Comparison of ENCODE assay signal across 8 cellular contexts in genomic region chr7:70694909-70695803, GRCh38.
A peak's percentile ranks its signal among the peaks of the same experiment; 100 is the strongest.
DNase-seq lines count a peak whose midpoint lies in the region; ATAC-seq, FAIRE-seq and TF ChIP-seq lines count a peak whose summit lies in the region.

No MANE protein-coding gene starts in this region.

- FAIRE-seq in astrocyte (lab: Jason Lieb, UNC) (peak; percentile 13), keratinocyte (lab: Jason Lieb, UNC) (no peak)

- dilution Hi-C loops in keratinocyte (cut with MboI; ENCODE audit: extremely low pct_ligation_motif_present, low sequenced_read_pairs), result loop anchor here (5.0 kb wide), 1 partner anchor 98 kb away; no protein-coding TSS in a partner anchor

- DNase-seq in astrocyte (ENCODE audit: low read depth), result no peak
- DNase-seq in keratinocyte (ENCODE audit: low read depth, low spot score), result no peak
- DNase-seq in HK-2 (ENCODE audit: unreplicated experiment), result no peak
- no peak for DNase-seq in cortex of kidney (lab: John Stamatoyannopoulos, UW)
- no peak for DNase-seq in NCI-H1930 (lab: John Stamatoyannopoulos, UW)

- H3K9me1 ChIP-seq in keratinocyte (ENCODE audit: control insufficient read depth, extremely low read depth, insufficient read depth, low read length), result no peaks in the 10 kb centered on the region

- H3K27ac ChIP-seq in astrocyte (ENCODE audit: low read depth, low read length) (peak overlapping the region; percentile 83), keratinocyte (ENCODE audit: control insufficient read depth, insufficient read depth, low read length) (peak overlapping the region; percentile 78), subcutaneous abdominal adipose tissue (ENCODE audit: low read depth, low read length) (no peak overlapping the region)

- H4K20me1 ChIP-seq in astrocyte (ENCODE audit: insufficient read depth, low read length) (peaks cover 40% of the 10 kb centered on the region), keratinocyte (ENCODE audit: control insufficient read depth, extremely low read depth, insufficient read depth, low read length) (no peaks in the 10 kb centered on the region)

- H3K36me3 ChIP-seq in astrocyte (ENCODE audit: insufficient read depth, low read length) (peaks cover 5% of the 10 kb centered on the region), keratinocyte (ENCODE audit: control insufficient read depth in 2 of 2, extremely low read depth in 1 of 2, insufficient read depth in 2 of 2, low read length in 2 of 2) (peaks cover 4 to 9% of the 10 kb centered on the region in 2 experiments), subcutaneous abdominal adipose tissue (ENCODE audit: control insufficient read depth in 5 of 5, insufficient read depth in 5 of 5, low read length in 5 of 5) (no peaks in the 10 kb centered on the region)

- no peaks in the 10 kb centered on the region for H3K9me3 Mint-ChIP-seq in astrocyte (ENCODE audit: unreplicated experiment)

- peak overlapping the region; percentile 89 for H3K4me3 ChIP-seq in GM08714 (ENCODE audit: low read length)
- H3K4me3 ChIP-seq in astrocyte (ENCODE audit: insufficient read depth, low read depth, low read length), result peak overlapping the region; percentile 78
- peak overlapping the region; percentile 87 to 97 (median 87) for H3K4me3 ChIP-seq in keratinocyte (ENCODE audit: control insufficient read depth in 2 of 3, extremely low read depth in 1 of 3, insufficient read depth in 2 of 3, low read depth in 1 of 3, low read length in 3 of 3)
- H3K4me3 ChIP-seq in subcutaneous abdominal adipose tissue (ENCODE audit: low read depth in 1 of 5, low read length in 5 of 5), result peak overlapping the region; percentile 68 to 83 (median 79)

- ATAC-seq in HG03460 (IDR thresholded peaks at IDR 0.05; ENCODE audit: unreplicated experiment), result peak; percentile 10

- H3K9me3 ChIP-seq in astrocyte (ENCODE audit: insufficient read depth, low read depth, low read length) (no peaks in the 10 kb centered on the region), keratinocyte (ENCODE audit: control insufficient read depth, low read depth, low read length) (no peaks in the 10 kb centered on the region), subcutaneous abdominal adipose tissue (ENCODE audit: control insufficient read depth in 5 of 5, low read length in 5 of 5) (no peaks in the 10 kb centered on the region)

- H3K27me3 ChIP-seq in astrocyte (ENCODE audit: insufficient read depth, low read length) (no peaks in the 10 kb centered on the region), keratinocyte (ENCODE audit: control insufficient read depth, extremely low read depth, insufficient read depth, low read length) (no peaks in the 10 kb centered on the region), subcutaneous abdominal adipose tissue (ENCODE audit: control insufficient read depth in 5 of 5, insufficient read depth in 4 of 5, low read length in 5 of 5) (peaks cover 0 to 3% (median 0%) of the 10 kb centered on the region in 5 donors)

- TF ChIP-seq CTCF in astrocyte (IDR thresholded peaks at IDR 0.05; ENCODE audit: insufficient read depth, low read depth, low read length) (no peak), keratinocyte (optimal IDR thresholded peaks at IDR 0.05 in 1 of 3, IDR thresholded peaks at IDR 0.05 in 1 of 3, conservative IDR thresholded peaks at IDR 0.05 in 1 of 3; ENCODE audit: extremely low read depth in 1 of 3, insufficient read depth in 2 of 3, low read length in 3 of 3) (no peak)

- H3K79me2 ChIP-seq in astrocyte (ENCODE audit: insufficient read depth, low read length) (peaks cover 54% of the 10 kb centered on the region), keratinocyte (ENCODE audit: control insufficient read depth, insufficient read depth, low read length) (peaks cover 55% of the 10 kb centered on the region)

- no peaks in the 10 kb centered on the region for H3K27me3 Mint-ChIP-seq in astrocyte (ENCODE audit: low read depth, unreplicated experiment)

- peak overlapping the region; percentile 93 for H3K4me2 ChIP-seq in astrocyte (ENCODE audit: low read length)
- peak overlapping the region; percentile 94 for H3K4me2 ChIP-seq in keratinocyte (ENCODE audit: control insufficient read depth, extremely low read depth, insufficient read depth, low read depth, low read length)

- peak overlapping the region; percentile 99 for H3K4me3 Mint-ChIP-seq in astrocyte (ENCODE audit: unreplicated experiment)

- H3K4me1 Mint-ChIP-seq in astrocyte (ENCODE audit: low read depth, unreplicated experiment), result peaks cover 19% of the 10 kb centered on the region

- H3K9ac ChIP-seq in astrocyte (ENCODE audit: low read length), result peak overlapping the region; percentile 92
- peak overlapping the region; percentile 92 for H3K9ac ChIP-seq in keratinocyte (ENCODE audit: control insufficient read depth, extremely low read depth, insufficient read depth, low read length)
- peak overlapping the region in 4 of 5 donors; percentile 71 to 82 (median 77) for H3K9ac ChIP-seq in subcutaneous abdominal adipose tissue (ENCODE audit: low read length in 5 of 5)

- no peaks in the 10 kb centered on the region for H3K36me3 Mint-ChIP-seq in astrocyte (ENCODE audit: low read depth, unreplicated experiment)

- H3K27ac Mint-ChIP-seq in astrocyte (ENCODE audit: unreplicated experiment), result peak overlapping the region; percentile 95

- H2AFZ ChIP-seq in astrocyte (ENCODE audit: low read depth, low read length) (peak overlapping the region; percentile 57), keratinocyte (ENCODE audit: control insufficient read depth, low read length) (peak overlapping the region; percentile 75)

- H3K4me1 ChIP-seq in astrocyte (ENCODE audit: insufficient read depth, low read length), result peaks cover 5% of the 10 kb centered on the region
- peaks cover 13% of the 10 kb centered on the region for H3K4me1 ChIP-seq in keratinocyte (ENCODE audit: control insufficient read depth, extremely low read depth, insufficient read depth, low read length)
- peaks cover 0 to 44% (median 30%) of the 10 kb centered on the region in 5 donors for H3K4me1 ChIP-seq in subcutaneous abdominal adipose tissue (ENCODE audit: control insufficient read depth in 5 of 5, insufficient read depth in 5 of 5, low read length in 5 of 5)
